ENCODE assay signal across 24 cellular contexts in genomic region chr2:28729698-28730097, GRCh38. TPM values are rescaled to one million over a fixed set of nuclear protein-coding genes. Genes with fewer than 3 reads are reported as not detected.
DNase-seq lines count a peak whose midpoint lies in the region; ATAC-seq, FAIRE-seq and TF ChIP-seq lines count a peak whose summit lies in the region.
"Had no signal": no experiment of that assay in that cellular context is flagged by ENCODE, and none has a peak within 500 bp of the region (broad histone marks: within the 10 kb centered on the region; RNA-seq: fewer than 3 reads in every experiment).

No MANE protein-coding gene starts in this region.

- no peak overlapping the region for H3K4me3 ChIP-seq in fibroblast of villous mesenchyme (ENCODE audit: low read depth, low read length)
- H3K4me3 ChIP-seq: lung, MG63, pancreas, thoracic aorta had no signal

- H3K36me3 Mint-ChIP-seq in activated T-helper 17 cell treated with anti-CD3 and anti-CD28 coated beads, Interleukin-2, amount 50 U/mL, for 72 hours (ENCODE audit: low read depth): no peaks in the 10 kb centered on the region
- H3K36me3 Mint-ChIP-seq: stimulated activated naive B cell treated with anti-CD40 and anti-IgM and Interleukin-4, amounts not matched to agents 10 μg/mL and 1 μg/mL and 100 μg/mL, for 72 hours had no signal

- H3K4me1 Mint-ChIP-seq in activated T-helper 17 cell treated with anti-CD3 and anti-CD28 coated beads, Interleukin-2, amount 50 U/mL, for 72 hours: peaks cover 4% of the 10 kb centered on the region

- H3K9me3 Mint-ChIP-seq in activated T-helper 17 cell treated with anti-CD3 and anti-CD28 coated beads, Interleukin-2, amount 50 U/mL, for 72 hours: no peaks in the 10 kb centered on the region
- H3K9me3 Mint-ChIP-seq: stimulated activated naive B cell treated with anti-CD40 and anti-IgM and Interleukin-4, amounts not matched to agents 10 μg/mL and 1 μg/mL and 100 μg/mL, for 72 hours had no signal

- DNase-seq in GM03348 (ENCODE audit: low spot score) (peak; percentile 46), fibroblast of villous mesenchyme (ENCODE audit: low read depth) (peak; percentile 48), stromal cell of bone marrow (ENCODE audit: low read depth) (peak; percentile 50), COLO829 (ENCODE audit: low spot score) (no peak), GM19239 (ENCODE audit: insufficient read length, low spot score) (no peak), sciatic nerve (ENCODE audit: low spot score) (no peak)
- DNase-seq: activated CD4-positive, alpha-beta T cell treated with anti-CD3 and anti-CD28 coated beads for 1 hour; activated CD8-positive, alpha-beta memory T cell treated with anti-CD3 and anti-CD28 coated beads for 24 hours; activated naive CD4-positive, alpha-beta T cell treated with anti-CD3 and anti-CD28 coated beads, Interleukin-2, amount 50 U/mL, for 16 hours; activated T-cell treated with anti-CD3 and anti-CD28 coated beads, Interleukin-2, amount 50 U/mL, for 48 hours; DMS79 treated with DMSO at 0.1 percent for 48 hours; effector memory CD4-positive, alpha-beta T cell; MG63; NCI-H146; NCI-H2171; NCI-H526 treated with DMSO at 0.1 percent for 48 hours; pancreas; stimulated activated naive B cell treated with anti-CD40 and anti-IgM and Interleukin-4, amounts not matched to agents 10 μg/mL and 1 μg/mL and 100 μg/mL, for 72 hours had no signal

- TF ChIP-seq CTCF in fibroblast of villous mesenchyme (IDR thresholded peaks at IDR 0.05; ENCODE audit: insufficient read depth, low read depth, low read length): no peak

- H3K27ac Mint-ChIP-seq in activated T-helper 17 cell treated with anti-CD3 and anti-CD28 coated beads, Interleukin-2, amount 50 U/mL, for 72 hours: peak overlapping the region; percentile 23
- H3K27ac Mint-ChIP-seq: stimulated activated naive B cell treated with anti-CD40 and anti-IgM and Interleukin-4, amounts not matched to agents 10 μg/mL and 1 μg/mL and 100 μg/mL, for 72 hours had no signal

- no peak for FAIRE-seq in GM19239 (lab: Jason Lieb, UNC)
- FAIRE-seq: astrocyte, keratinocyte, pancreas had no signal

- intact Hi-C loops in sciatic nerve (cut with DNase I): no loop called here

- no peak overlapping the region for H3K4me3 Mint-ChIP-seq in activated T-helper 17 cell treated with anti-CD3 and anti-CD28 coated beads, Interleukin-2, amount 50 U/mL, for 72 hours
- H3K4me3 Mint-ChIP-seq: stimulated activated naive B cell treated with anti-CD40 and anti-IgM and Interleukin-4, amounts not matched to agents 10 μg/mL and 1 μg/mL and 100 μg/mL, for 72 hours had no signal

- no peaks in the 10 kb centered on the region for H3K27me3 Mint-ChIP-seq in activated T-helper 17 cell treated with anti-CD3 and anti-CD28 coated beads, Interleukin-2, amount 50 U/mL, for 72 hours
- H3K27me3 Mint-ChIP-seq: stimulated activated naive B cell treated with anti-CD40 and anti-IgM and Interleukin-4, amounts not matched to agents 10 μg/mL and 1 μg/mL and 100 μg/mL, for 72 hours had no signal

- ATAC-seq in activated T-helper 17 cell treated with anti-CD3 and anti-CD28 coated beads, Interleukin-2, amount 50 U/mL, for 72 hours (replicated peaks): peak; percentile 44
- no peak for ATAC-seq in sciatic nerve
- ATAC-seq: HCT116; pancreas; stimulated activated naive B cell treated with anti-CD40 and anti-IgM and Interleukin-4, amounts not matched to agents 10 μg/mL and 1 μg/mL and 100 μg/mL, for 72 hours had no signal

RNA-seq across cellular contexts. Expression of gene PPP1CB, which starts 21.9 kb away (rescaled TPM):
- total RNA-seq in activated T-helper 17 cell treated with anti-CD3 and anti-CD28 coated beads, Interleukin-2, amount 50 U/mL, for 72 hours: 100 to 1,000 TPM; 207 to 227 TPM
- 172 and 279 TPM in 2 replicates for total RNA-seq in fibroblast of villous mesenchyme
- 210 TPM for total RNA-seq in sciatic nerve

Comparison
In these comparisons a context has a peak if more than half of its experiments do, and no peak if none do; other contexts are left out.
1. DNase-seq: peak in GM03348 (single experiment), fibroblast of villous mesenchyme (single experiment) and stromal cell of bone marrow (single experiment); none in COLO829 (single experiment), GM19239 (single experiment) and sciatic nerve (single experiment).